In genomic region chr17:14205992-14206461, GRCh38 we compare ENCODE assay signal across 9 cellular contexts. TPM values are rescaled to one million over a fixed set of nuclear protein-coding genes. Genes with fewer than 3 reads are reported as not detected.
DNase-seq lines count a peak whose midpoint lies in the region; ATAC-seq, FAIRE-seq and TF ChIP-seq lines count a peak whose summit lies in the region.
"Had no signal": no experiment of that assay in that cellular context is flagged by ENCODE, and none has a peak within 500 bp of the region (broad histone marks: within the 10 kb centered on the region; RNA-seq: fewer than 3 reads in every experiment).

No MANE protein-coding gene starts in this region.

- H3K9me3 Mint-ChIP-seq in activated T-helper 17 cell treated with anti-CD3 and anti-CD28 coated beads, Interleukin-2, amount 50 U/mL, for 72 hours = no peaks in the 10 kb centered on the region

- ATAC-seq in activated T-helper 17 cell treated with anti-CD3 and anti-CD28 coated beads, Interleukin-2, amount 50 U/mL, for 72 hours (replicated peaks) = peak; percentile 63
- peak; percentile 91 for ATAC-seq in left lung
- ATAC-seq in stimulated activated naive CD8-positive, alpha-beta T cell treated with anti-CD3 and anti-CD28 coated beads, Interleukin-15, Interleukin-2, amounts not matched to agents 100 U/mL and 50 U/mL, for 24 hours = peak; percentile 44

- TF ChIP-seq POLR2A in ovary (IDR thresholded peaks at IDR 0.05) = no peak

- H2AFZ ChIP-seq in SK-N-SH (ENCODE audit: low read depth) = no peak overlapping the region

- peaks cover 34% of the 10 kb centered on the region for H3K36me3 Mint-ChIP-seq in activated T-helper 17 cell treated with anti-CD3 and anti-CD28 coated beads, Interleukin-2, amount 50 U/mL, for 72 hours (ENCODE audit: low read depth)

- H3K27me3 ChIP-seq in left lung = no peaks in the 10 kb centered on the region
- H3K27me3 ChIP-seq in ovary = no peaks in the 10 kb centered on the region
- no peaks in the 10 kb centered on the region for H3K27me3 ChIP-seq in SK-N-SH (ENCODE audit: insufficient read depth)
- H3K27me3 ChIP-seq in BE2C = no peaks in the 10 kb centered on the region

- peaks cover 46% of the 10 kb centered on the region for H3K4me1 Mint-ChIP-seq in activated T-helper 17 cell treated with anti-CD3 and anti-CD28 coated beads, Interleukin-2, amount 50 U/mL, for 72 hours

- H3K4me2 ChIP-seq in SK-N-SH = no peak overlapping the region

- TF ChIP-seq CTCF in left lung (IDR thresholded peaks at IDR 0.05) (no peak), ovary (IDR thresholded peaks at IDR 0.05) (no peak), SK-N-SH (IDR thresholded peaks at IDR 0.05) (no peak), BE2C (IDR thresholded peaks at IDR 0.05; ENCODE audit: low read depth, low read length) (no peak)

- H3K4me1 ChIP-seq in left lung (peaks cover 9 to 14% of the 10 kb centered on the region in 2 donors), ovary (ENCODE audit: insufficient read depth) (peaks cover 2% of the 10 kb centered on the region), SK-N-SH (ENCODE audit: control insufficient read depth in 1 of 2, insufficient read depth in 2 of 2, low read depth in 1 of 2, low read length in 1 of 2) (no peaks in the 10 kb centered on the region), BE2C (no peaks in the 10 kb centered on the region; the same call in 1 of the 2 replicates)

- WGBS in ovary, 3 donors = 79 to 82% (median 80%) methylated on average over 12 to 13 of the region's 13 CpGs
- 85% methylated on average over 12 of the region's 13 CpGs for WGBS in SK-N-SH (ENCODE audit: low lambda C conversion rate)

- H3K36me3 ChIP-seq in left lung = peaks cover 0 to 16% of the 10 kb centered on the region in 2 donors
- no peaks in the 10 kb centered on the region for H3K36me3 ChIP-seq in ovary
- peaks cover 0 to 19% of the 10 kb centered on the region in 2 experiments for H3K36me3 ChIP-seq in SK-N-SH (replicated peaks in 1 of 2; ENCODE audit: control insufficient read depth in 1 of 2, insufficient read depth in 2 of 2, low read length in 1 of 2)
- no peaks in the 10 kb centered on the region for H3K36me3 ChIP-seq in BE2C

- TF ChIP-seq RAD21 in SK-N-SH (IDR thresholded peaks at IDR 0.05; ENCODE audit: low read length) = no peak

- POLR2A ChIA-PET in SK-N-SH (lab: Yijun Ruan, JAX) = no interaction called here

- no peaks in the 10 kb centered on the region for H3K9me2 ChIP-seq in SK-N-SH

- H3K27ac ChIP-seq in left lung = no peak overlapping the region
- no peak overlapping the region for H3K27ac ChIP-seq in ovary
- no peak overlapping the region for H3K27ac ChIP-seq in SK-N-SH (ENCODE audit: low read depth in 2 of 2, low read length in 1 of 2)

- DNase-seq in RCC 7860 (ENCODE audit: low spot score) (peak; percentile 22), left lung (peak; percentile 79 to 83), ovary (no peak), SK-N-SH (no peak), CD1c-positive myeloid dendritic cell (ENCODE audit: extremely low spot score) (no peak), BE2C (no peak)
- peak; percentile 58 for DNase-seq in stimulated activated naive CD8-positive, alpha-beta T cell treated with anti-CD3 and anti-CD28 coated beads, Interleukin-15, Interleukin-2, amounts not matched to agents 100 U/mL and 50 U/mL, for 24 hours

- no peaks in the 10 kb centered on the region for H3K27me3 Mint-ChIP-seq in activated T-helper 17 cell treated with anti-CD3 and anti-CD28 coated beads, Interleukin-2, amount 50 U/mL, for 72 hours

- H3K4me3 ChIP-seq in left lung (no peak overlapping the region), ovary (no peak overlapping the region), SK-N-SH (ENCODE audit: low read depth in 2 of 2, low read length in 1 of 2) (no peak overlapping the region), BE2C (ENCODE audit: low read depth, low read length) (no peak overlapping the region)

- no peaks in the 10 kb centered on the region for H4K20me1 ChIP-seq in SK-N-SH (ENCODE audit: insufficient read depth)

- H3F3A ChIP-seq in SK-N-SH (replicated peaks; ENCODE audit: insufficient read depth) = no peaks in the 10 kb centered on the region

- peak overlapping the region; percentile 93 for H3K27ac Mint-ChIP-seq in activated T-helper 17 cell treated with anti-CD3 and anti-CD28 coated beads, Interleukin-2, amount 50 U/mL, for 72 hours

- CTCF ChIA-PET in SK-N-SH (lab: Yijun Ruan, JAX) = interaction anchor here (0.6 kb wide), 1 partner anchor 20 kb away, joined by 3 read pairs; no protein-coding TSS in a partner anchor

- peak overlapping the region; percentile 74 for H3K4me3 Mint-ChIP-seq in activated T-helper 17 cell treated with anti-CD3 and anti-CD28 coated beads, Interleukin-2, amount 50 U/mL, for 72 hours

- no peaks in the 10 kb centered on the region for H3K9me3 ChIP-seq in left lung
- no peaks in the 10 kb centered on the region for H3K9me3 ChIP-seq in ovary
- no peaks in the 10 kb centered on the region for H3K9me3 ChIP-seq in SK-N-SH
- no peaks in the 10 kb centered on the region for H3K9me3 ChIP-seq in BE2C

- no peak overlapping the region for H3K9ac ChIP-seq in SK-N-SH

- no peak for FAIRE-seq in RCC 7860 (lab: Jason Lieb, UNC)
- FAIRE-seq: TTC549 had no signal

- TF ChIP-seq EP300 in ovary (IDR thresholded peaks at IDR 0.05) (no peak), SK-N-SH (IDR thresholded peaks at IDR 0.05; ENCODE audit: borderline replicate concordance in 1 of 2, low read depth in 1 of 2, low read length in 1 of 2) (no peak)

- H3K79me2 ChIP-seq in SK-N-SH (ENCODE audit: insufficient read depth) = no peaks in the 10 kb centered on the region

- intact Hi-C loops in left lung (cut with DNase I) = no loop called here
- intact Hi-C loops in ovary (cut with DNase I) = no loop called here

TF ChIP-seq in SK-N-SH, 30 proteins besides CTCF, POLR2A, EP300 and RAD21 (continues in another document):
- TF ChIP-seq MEF2A (IDR thresholded peaks at IDR 0.05; ENCODE audit: borderline replicate concordance, low read depth) = no peak
- no peak for TF ChIP-seq CHD2 (IDR thresholded peaks at IDR 0.05; ENCODE audit: low read length, partially characterized antibody)
- no peak for TF ChIP-seq TCF12 (IDR thresholded peaks at IDR 0.05)
- TF ChIP-seq, protein P1, sequence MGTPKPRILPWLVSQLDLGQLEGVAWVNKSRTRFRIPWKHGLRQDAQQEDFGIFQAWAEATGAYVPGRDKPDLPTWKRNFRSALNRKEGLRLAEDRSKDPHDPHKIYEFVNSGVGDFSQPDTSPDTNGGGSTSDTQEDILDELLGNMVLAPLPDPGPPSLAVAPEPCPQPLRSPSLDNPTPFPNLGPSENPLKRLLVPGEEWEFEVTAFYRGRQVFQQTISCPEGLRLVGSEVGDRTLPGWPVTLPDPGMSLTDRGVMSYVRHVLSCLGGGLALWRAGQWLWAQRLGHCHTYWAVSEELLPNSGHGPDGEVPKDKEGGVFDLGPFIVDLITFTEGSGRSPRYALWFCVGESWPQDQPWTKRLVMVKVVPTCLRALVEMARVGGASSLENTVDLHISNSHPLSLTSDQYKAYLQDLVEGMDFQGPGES (IDR thresholded peaks at IDR 0.05; ENCODE audit: low read depth, low read length) = no peak
- no peak for TF ChIP-seq ELF1 (IDR thresholded peaks at IDR 0.05)
- no peak for TF ChIP-seq PBX3 (IDR thresholded peaks at IDR 0.05)
- TF ChIP-seq GABPA (IDR thresholded peaks at IDR 0.05; ENCODE audit: low read depth) = no peak
- TF ChIP-seq, protein P2, sequence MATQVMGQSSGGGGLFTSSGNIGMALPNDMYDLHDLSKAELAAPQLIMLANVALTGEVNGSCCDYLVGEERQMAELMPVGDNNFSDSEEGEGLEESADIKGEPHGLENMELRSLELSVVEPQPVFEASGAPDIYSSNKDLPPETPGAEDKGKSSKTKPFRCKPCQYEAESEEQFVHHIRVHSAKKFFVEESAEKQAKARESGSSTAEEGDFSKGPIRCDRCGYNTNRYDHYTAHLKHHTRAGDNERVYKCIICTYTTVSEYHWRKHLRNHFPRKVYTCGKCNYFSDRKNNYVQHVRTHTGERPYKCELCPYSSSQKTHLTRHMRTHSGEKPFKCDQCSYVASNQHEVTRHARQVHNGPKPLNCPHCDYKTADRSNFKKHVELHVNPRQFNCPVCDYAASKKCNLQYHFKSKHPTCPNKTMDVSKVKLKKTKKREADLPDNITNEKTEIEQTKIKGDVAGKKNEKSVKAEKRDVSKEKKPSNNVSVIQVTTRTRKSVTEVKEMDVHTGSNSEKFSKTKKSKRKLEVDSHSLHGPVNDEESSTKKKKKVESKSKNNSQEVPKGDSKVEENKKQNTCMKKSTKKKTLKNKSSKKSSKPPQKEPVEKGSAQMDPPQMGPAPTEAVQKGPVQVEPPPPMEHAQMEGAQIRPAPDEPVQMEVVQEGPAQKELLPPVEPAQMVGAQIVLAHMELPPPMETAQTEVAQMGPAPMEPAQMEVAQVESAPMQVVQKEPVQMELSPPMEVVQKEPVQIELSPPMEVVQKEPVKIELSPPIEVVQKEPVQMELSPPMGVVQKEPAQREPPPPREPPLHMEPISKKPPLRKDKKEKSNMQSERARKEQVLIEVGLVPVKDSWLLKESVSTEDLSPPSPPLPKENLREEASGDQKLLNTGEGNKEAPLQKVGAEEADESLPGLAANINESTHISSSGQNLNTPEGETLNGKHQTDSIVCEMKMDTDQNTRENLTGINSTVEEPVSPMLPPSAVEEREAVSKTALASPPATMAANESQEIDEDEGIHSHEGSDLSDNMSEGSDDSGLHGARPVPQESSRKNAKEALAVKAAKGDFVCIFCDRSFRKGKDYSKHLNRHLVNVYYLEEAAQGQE (IDR thresholded peaks at IDR 0.05; ENCODE audit: low read depth, low read length) = no peak
- TF ChIP-seq SIN3A (IDR thresholded peaks at IDR 0.05; ENCODE audit: borderline replicate concordance, low read depth, low read length) = no peak
- no peak for TF ChIP-seq FOXJ3 (CRISPR knock-in tag; IDR thresholded peaks at IDR 0.05)
- TF ChIP-seq RCOR1 (IDR thresholded peaks at IDR 0.05; ENCODE audit: low read length) = no peak
- TF ChIP-seq MXI1 (IDR thresholded peaks at IDR 0.05; ENCODE audit: low read depth, low read length) = no peak
- TF ChIP-seq POLR2AphosphoS5 (IDR thresholded peaks at IDR 0.05; ENCODE audit: low read depth, low read length) = no peak

RNA-seq across cellular contexts. Expression of gene CDRT15, which starts 30.6 kb away (rescaled TPM):
- total RNA-seq in activated T-helper 17 cell treated with anti-CD3 and anti-CD28 coated beads, Interleukin-2, amount 50 U/mL, for 72 hours = not detected
- not detected for total RNA-seq in left lung
- total RNA-seq in ovary = not detected
- polyA plus RNA-seq in ovary = not detected
- not detected in 2 replicates for polyA plus RNA-seq in SK-N-SH (2012; rRNA removed)
- polyA plus RNA-seq in SK-N-SH (2012; cell fraction: cytosol; rRNA removed) = not detected in 2 replicates
- polyA plus RNA-seq in SK-N-SH (2012; cell fraction: nucleus; rRNA removed) = not detected in 2 replicates
- 2.3 TPM for polyA plus RNA-seq in BE2C (2012; ENCODE audit: insufficient read depth, insufficient read length, low read depth)

Comparison
In these comparisons a context has a peak if more than half of its experiments do, and no peak if none do; other contexts are left out.
1. DNase-seq: peak in RCC 7860 (single experiment), left lung (2 of 2) and stimulated activated naive CD8-positive, alpha-beta T cell treated with anti-CD3 and anti-CD28 coated beads, Interleukin-15, Interleukin-2, amounts not matched to agents 100 U/mL and 50 U/mL, for 24 hours (single experiment); none in ovary (0 of 5), SK-N-SH (single experiment), CD1c-positive myeloid dendritic cell (single experiment) and BE2C (single experiment).
2. Peak in every context shown above with its lines, with median percentiles within 50 percentile points of each other: ATAC-seq.